In the genomic region with DNA sequence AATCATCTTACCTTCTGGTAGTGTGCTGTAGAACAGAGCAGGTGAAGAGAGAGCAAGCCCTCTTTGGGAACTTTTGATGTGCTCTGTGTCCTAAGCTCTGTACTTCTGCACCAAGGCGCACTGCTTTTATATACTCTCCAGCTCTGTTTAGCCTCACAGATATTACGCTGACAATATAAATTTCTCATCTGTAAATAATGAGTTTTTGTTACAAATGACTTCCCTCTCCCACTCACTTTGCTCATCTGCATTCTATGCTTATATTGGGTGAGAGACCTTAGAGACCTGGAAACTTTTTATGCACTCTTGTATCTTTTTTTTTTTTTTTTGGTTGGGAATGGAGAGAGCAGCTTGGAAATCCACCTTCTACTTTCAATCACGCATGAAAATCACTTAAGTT, we compare ENCODE assay signal across 35 cellular contexts. TPM values are rescaled to one million over a fixed set of nuclear protein-coding genes. Genes with fewer than 3 reads are reported as not detected.
"Had no signal": no experiment of that assay in that cellular context is flagged by ENCODE, and none has a peak within 500 bp of the region (broad histone marks: within the 10 kb centered on the region; RNA-seq: fewer than 3 reads in every experiment).

Gene GCG (minus strand): TSS at position 101 of the 400 bp plus-strand sequence. CDS start 3,069 bp downstream, outside the sequence.

- DNase-seq: activated CD4-positive, alpha-beta T cell treated with anti-CD3 and anti-CD28 coated beads, Interleukin-2, amount 10 ng/mL, durations not matched to agents 24 days and 14 days; activated CD4-positive, alpha-beta T cell treated with anti-CD3 and anti-CD28 coated beads, Interleukin-2, amount 50 U/mL, for 4 hours; activated CD8-positive, alpha-beta T cell treated with anti-CD3 and anti-CD28 coated beads for 36 hours; activated effector memory CD4-positive, alpha-beta T cell treated with anti-CD3 and anti-CD28 coated beads, Interleukin-2, amount 50 U/mL, for 16 hours; activated naive CD4-positive, alpha-beta T cell; activated naive CD4-positive, alpha-beta T cell treated with anti-CD3 and anti-CD28 coated beads, Interleukin-2, amount 50 U/mL, for 16 hours; activated naive CD8-positive, alpha-beta T cell treated with anti-CD3 and anti-CD28 coated beads for 36 hours; activated T-cell treated with anti-CD3 and anti-CD28 coated beads, Interleukin-2, amount 50 U/mL, for 1 hour; activated T-cell treated with anti-CD3 and anti-CD28 coated beads, Interleukin-2, amount 50 U/mL, for 72 hours; amniotic stem cell; aorta; MM.1S; MV-4-11; NCI-H1092; NCI-H1436 treated with DMSO at 0.1 percent for 48 hours; NCI-H1694 treated with DMSO at 0.1 percent for 48 hours; NCI-H2029; NCI-H2107; NCI-H2171; NCI-H510A; NCI-H526; NCI-H748 treated with DMSO at 0.1 percent for 48 hours; NK-92 treated with Interleukin-12 subunit alpha and Interleukin-12 subunit beta, amount 100 ng/mL, for 24 hours; PC-3; SHP77; SJCRH30; T1000 had no signal

- ATAC-seq: activated CD8-positive, alpha-beta T cell treated with anti-CD3 and anti-CD28 coated beads for 36 hours; activated T-cell treated with anti-CD3 and anti-CD28 coated beads, Interleukin-2, amount 50 U/mL, for 72 hours; activated T-helper 17 cell treated with anti-CD3 and anti-CD28 coated beads, Interleukin-2, amount 50 U/mL, for 72 hours; PC-3 had no signal

- H3K9me3 Mint-ChIP-seq: activated CD4-positive, alpha-beta T cell treated with anti-CD3 and anti-CD28 coated beads, Interleukin-2, amount 10 ng/mL, durations not matched to agents 24 days and 14 days; activated CD8-positive, alpha-beta T cell treated with anti-CD3 and anti-CD28 coated beads for 36 hours; activated naive CD8-positive, alpha-beta T cell treated with anti-CD3 and anti-CD28 coated beads for 36 hours; activated T-cell treated with anti-CD3 and anti-CD28 coated beads, Interleukin-2, amount 50 U/mL, for 72 hours; activated T-helper 17 cell treated with anti-CD3 and anti-CD28 coated beads, Interleukin-2, amount 50 U/mL, for 72 hours; central memory CD8-positive, alpha-beta T cell had no signal

- H3K27ac Mint-ChIP-seq: activated CD4-positive, alpha-beta T cell treated with anti-CD3 and anti-CD28 coated beads, Interleukin-2, amount 10 ng/mL, durations not matched to agents 24 days and 14 days; activated CD8-positive, alpha-beta T cell treated with anti-CD3 and anti-CD28 coated beads for 36 hours; activated naive CD8-positive, alpha-beta T cell treated with anti-CD3 and anti-CD28 coated beads for 36 hours; activated T-cell treated with anti-CD3 and anti-CD28 coated beads, Interleukin-2, amount 50 U/mL, for 72 hours; activated T-helper 17 cell treated with anti-CD3 and anti-CD28 coated beads, Interleukin-2, amount 50 U/mL, for 72 hours had no signal

- H3K4me3 ChIP-seq: cardiac muscle cell, SJCRH30, SK-N-MC had no signal

- H3K4me1 Mint-ChIP-seq: activated T-helper 17 cell treated with anti-CD3 and anti-CD28 coated beads, Interleukin-2, amount 50 U/mL, for 72 hours; central memory CD8-positive, alpha-beta T cell had no signal

- H3K36me3 Mint-ChIP-seq: activated naive CD8-positive, alpha-beta T cell treated with anti-CD3 and anti-CD28 coated beads for 36 hours had no signal

- H3K9ac ChIP-seq: KMS-11 had no signal

- H3K27me3 ChIP-seq: cardiac muscle cell, SJCRH30 had no signal

- H3K4me1 ChIP-seq: SJCRH30 had no signal

- H3K4me3 Mint-ChIP-seq: activated CD4-positive, alpha-beta T cell treated with anti-CD3 and anti-CD28 coated beads, Interleukin-2, amount 10 ng/mL, durations not matched to agents 24 days and 14 days; activated CD8-positive, alpha-beta T cell treated with anti-CD3 and anti-CD28 coated beads for 36 hours; activated naive CD8-positive, alpha-beta T cell treated with anti-CD3 and anti-CD28 coated beads for 36 hours; activated T-cell treated with anti-CD3 and anti-CD28 coated beads, Interleukin-2, amount 50 U/mL, for 72 hours; activated T-helper 17 cell treated with anti-CD3 and anti-CD28 coated beads, Interleukin-2, amount 50 U/mL, for 72 hours; central memory CD8-positive, alpha-beta T cell had no signal

- H3K36me3 ChIP-seq: cardiac muscle cell, SJCRH30 had no signal

- H3K4me2 ChIP-seq: KMS-11 had no signal

- H3K27ac ChIP-seq: cardiac muscle cell, KMS-11, SJCRH30, SK-N-MC had no signal

- H3K9me3 ChIP-seq: SJCRH30 had no signal

RNA-seq across cellular contexts. Expression of gene GCG, which starts in this region (rescaled TPM):
- total RNA-seq: activated CD4-positive, alpha-beta T cell treated with anti-CD3 and anti-CD28 coated beads, Interleukin-2, amount 10 ng/mL, durations not matched to agents 24 days and 14 days; activated CD8-positive, alpha-beta memory T cell treated with anti-CD3 and anti-CD28 coated beads for 36 hours; activated CD8-positive, alpha-beta T cell treated with anti-CD3 and anti-CD28 coated beads for 36 hours; activated naive CD8-positive, alpha-beta T cell treated with anti-CD3 and anti-CD28 coated beads for 36 hours; activated T-cell treated with anti-CD3 and anti-CD28 coated beads, Interleukin-2, amount 50 U/mL, for 72 hours; activated T-helper 17 cell treated with anti-CD3 and anti-CD28 coated beads, Interleukin-2, amount 50 U/mL, for 72 hours; cardiac muscle cell; PC-3; SJCRH30; T-helper 1 cell treated with Interleukin-12 subunit alpha and Interleukin-12 subunit beta and Interleukin-4 antibody, amounts not matched to agents 30 ng/mL and 1 ng/mL, for 36 hours; T-helper 2 cell treated with Interferon-gamma antibody and Interleukin-4, amounts not matched to agents 100 ng/mL and 5 ng/mL, for 36 hours had no signal
